Comparison of ENCODE assay signal across 13 cellular contexts in the genomic region with DNA sequence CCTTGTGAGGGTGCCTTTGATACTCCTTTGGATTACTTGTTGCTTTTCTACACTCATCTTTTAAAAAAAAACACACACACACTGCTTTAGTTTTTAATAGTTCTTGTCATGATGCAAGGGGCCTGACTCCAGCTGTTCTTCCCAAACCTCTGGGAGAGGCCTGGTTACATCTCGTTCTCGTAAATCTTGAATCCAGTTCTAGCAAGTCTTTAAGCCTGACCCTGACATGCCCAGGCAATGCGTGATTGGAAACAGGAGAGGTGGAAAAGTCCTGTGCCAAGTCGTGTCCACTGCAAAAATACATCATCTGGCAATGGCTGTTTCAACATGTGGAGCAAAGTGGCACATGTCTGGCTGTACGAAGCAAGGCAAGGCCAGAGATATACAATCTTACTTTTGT.
DNase-seq lines count a peak whose midpoint lies in the region; ATAC-seq and TF ChIP-seq lines count a peak whose summit lies in the region.
"Had no signal": no experiment of that assay in that cellular context is flagged by ENCODE, and none has a peak within 500 bp of the region (broad histone marks: within the 10 kb centered on the region; RNA-seq: fewer than 3 reads in every experiment).

No MANE protein-coding gene starts in this region.

- H3K4me3 ChIP-seq in AG04450 (ENCODE audit: low read depth, low read length) = no peak overlapping the region

- no peak overlapping the region for H3K4me3 Mint-ChIP-seq in glutamatergic neuron (ENCODE audit: unreplicated experiment)
- no peak overlapping the region for H3K4me3 Mint-ChIP-seq in progenitor cell of endocrine pancreas (ENCODE audit: low read depth)
- H3K4me3 Mint-ChIP-seq in WTC11 = no peak overlapping the region

- H3K27ac ChIP-seq in AG04450 (ENCODE audit: low read depth, low read length) = peak overlapping the region; percentile 93

- TF ChIP-seq CTCF in AG04450 (IDR thresholded peaks at IDR 0.05; ENCODE audit: low read depth, low read length) = no peak
- no peak for TF ChIP-seq CTCF in glutamatergic neuron (IDR thresholded peaks at IDR 0.05; ENCODE audit: partially characterized antibody, unreplicated experiment)
- TF ChIP-seq CTCF in progenitor cell of endocrine pancreas (IDR thresholded peaks at IDR 0.05; ENCODE audit: unreplicated experiment) = no peak
- TF ChIP-seq CTCF in WTC11 (IDR thresholded peaks at IDR 0.05) = no peak

- POLR2A ChIA-PET in AG04450 (lab: Yijun Ruan, JAX) = interaction anchor here (0.7 to 2.0 kb wide), 6 partner anchors 15 to 99 kb away, joined by 3 to 9 read pairs (median 4); no protein-coding TSS in a partner anchor
- POLR2A ChIA-PET in WTC11 (lab: Charles Lee) = no interaction called here

- peak; percentile 51 for DNase-seq in AG04450 (ENCODE audit: low read depth, low spot score)
- peak; percentile 69 for DNase-seq in amniotic epithelial cell (ENCODE audit: low read depth)
- DNase-seq in glutamatergic neuron = no peak
- no peak for DNase-seq in progenitor cell of endocrine pancreas (ENCODE audit: low spot score, unreplicated experiment)
- DNase-seq in retina = no peak
- DNase-seq in NCI-H1930 (lab: John Stamatoyannopoulos, UW) = no peak
- no peak for DNase-seq in WTC11 (ENCODE audit: low spot score)
- DNase-seq in midbrain (lab: John Stamatoyannopoulos, UW) = no peak
- DNase-seq: activated T-cell treated with anti-CD3 and anti-CD28 coated beads, Interleukin-2, amount 50 U/mL, for 1 hour; foreskin melanocyte; NCI-H226; SHP77 treated with DMSO at 0.1 percent for 48 hours; small intestine had no signal

- H3K27me3 ChIP-seq in AG04450 (ENCODE audit: control insufficient read depth, insufficient read depth, low read length) = no peaks in the 10 kb centered on the region

- H3K36me3 Mint-ChIP-seq in glutamatergic neuron (ENCODE audit: unreplicated experiment) = no peaks in the 10 kb centered on the region
- no peaks in the 10 kb centered on the region for H3K36me3 Mint-ChIP-seq in progenitor cell of endocrine pancreas (ENCODE audit: insufficient read depth)
- H3K36me3 Mint-ChIP-seq in WTC11 = 0 out of 2 replicates have a peak, but pooled peaks cover under 1% of the 10 kb centered on the region

- H3K9me3 Mint-ChIP-seq in glutamatergic neuron (ENCODE audit: unreplicated experiment) (peaks cover 6% of the 10 kb centered on the region), progenitor cell of endocrine pancreas (ENCODE audit: low read depth) (peaks cover under 1% of the 10 kb centered on the region), WTC11 (peaks cover 5% of the 10 kb centered on the region)

- peaks cover 10% of the 10 kb centered on the region for H3K4me1 Mint-ChIP-seq in glutamatergic neuron (ENCODE audit: low read depth, unreplicated experiment)
- peaks cover 5% of the 10 kb centered on the region for H3K4me1 Mint-ChIP-seq in progenitor cell of endocrine pancreas (ENCODE audit: low read depth)
- H3K4me1 Mint-ChIP-seq in WTC11 = no peaks in the 10 kb centered on the region

- peaks cover 4% of the 10 kb centered on the region for H3K27me3 Mint-ChIP-seq in glutamatergic neuron (ENCODE audit: unreplicated experiment)
- H3K27me3 Mint-ChIP-seq in progenitor cell of endocrine pancreas = no peaks in the 10 kb centered on the region
- H3K27me3 Mint-ChIP-seq in WTC11 (ENCODE audit: low read depth) = no peaks in the 10 kb centered on the region

- no peak for ATAC-seq in WTC11

- CTCF ChIA-PET in AG04450 (lab: Charles Lee) (interaction anchor here (0.9 to 1.9 kb wide), 2 partner anchors 28 to 214 kb away, joined by 3 to 7 read pairs; no protein-coding TSS in a partner anchor), WTC11 (lab: Charles Lee) (no interaction called here)

- H3K27ac Mint-ChIP-seq in glutamatergic neuron (ENCODE audit: unreplicated experiment) (peak overlapping the region; percentile 23), progenitor cell of endocrine pancreas (peak overlapping the region; percentile 30), WTC11 (no peak overlapping the region)

- no peaks in the 10 kb centered on the region for H3K9me3 ChIP-seq in AG04450 (ENCODE audit: control insufficient read depth, insufficient read depth, low read length)

TF ChIP-seq in WTC11, 78 proteins besides CTCF, POLR2A, EP300 and RAD21 (continues in another document):
- TF ChIP-seq ATF3 (CRISPR knock-in tag; conservative IDR thresholded peaks at IDR 0.05) = no peak
- TF ChIP-seq, protein P1, sequence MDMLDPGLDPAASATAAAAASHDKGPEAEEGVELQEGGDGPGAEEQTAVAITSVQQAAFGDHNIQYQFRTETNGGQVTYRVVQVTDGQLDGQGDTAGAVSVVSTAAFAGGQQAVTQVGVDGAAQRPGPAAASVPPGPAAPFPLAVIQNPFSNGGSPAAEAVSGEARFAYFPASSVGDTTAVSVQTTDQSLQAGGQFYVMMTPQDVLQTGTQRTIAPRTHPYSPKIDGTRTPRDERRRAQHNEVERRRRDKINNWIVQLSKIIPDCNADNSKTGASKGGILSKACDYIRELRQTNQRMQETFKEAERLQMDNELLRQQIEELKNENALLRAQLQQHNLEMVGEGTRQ (CRISPR knock-in tag; IDR thresholded peaks at IDR 0.05) = no peak
- no peak for TF ChIP-seq ZNF263 (CRISPR knock-in tag; IDR thresholded peaks at IDR 0.05; ENCODE audit: low read depth)
- no peak for TF ChIP-seq TCF7 (CRISPR knock-in tag; IDR thresholded peaks at IDR 0.05; ENCODE audit: low read depth)
- TF ChIP-seq, protein P2, sequence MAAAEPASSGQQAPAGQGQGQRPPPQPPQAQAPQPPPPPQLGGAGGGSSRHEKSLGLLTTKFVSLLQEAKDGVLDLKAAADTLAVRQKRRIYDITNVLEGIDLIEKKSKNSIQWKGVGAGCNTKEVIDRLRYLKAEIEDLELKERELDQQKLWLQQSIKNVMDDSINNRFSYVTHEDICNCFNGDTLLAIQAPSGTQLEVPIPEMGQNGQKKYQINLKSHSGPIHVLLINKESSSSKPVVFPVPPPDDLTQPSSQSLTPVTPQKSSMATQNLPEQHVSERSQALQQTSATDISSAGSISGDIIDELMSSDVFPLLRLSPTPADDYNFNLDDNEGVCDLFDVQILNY (CRISPR knock-in tag; IDR thresholded peaks at IDR 0.05) = no peak
- TF ChIP-seq NR2C2 (CRISPR knock-in tag; IDR thresholded peaks at IDR 0.05) = no peak
- TF ChIP-seq CBFB (CRISPR knock-in tag; IDR thresholded peaks at IDR 0.05; ENCODE audit: low read depth) = no peak
- no peak for TF ChIP-seq ATF2 (CRISPR knock-in tag; IDR thresholded peaks at IDR 0.05; ENCODE audit: borderline replicate concordance, low read depth)
- no peak for TF ChIP-seq HMGXB4 (CRISPR knock-in tag; IDR thresholded peaks at IDR 0.05)
- TF ChIP-seq ZNF671 (CRISPR knock-in tag; IDR thresholded peaks at IDR 0.05) = no peak
- TF ChIP-seq, protein P3, sequence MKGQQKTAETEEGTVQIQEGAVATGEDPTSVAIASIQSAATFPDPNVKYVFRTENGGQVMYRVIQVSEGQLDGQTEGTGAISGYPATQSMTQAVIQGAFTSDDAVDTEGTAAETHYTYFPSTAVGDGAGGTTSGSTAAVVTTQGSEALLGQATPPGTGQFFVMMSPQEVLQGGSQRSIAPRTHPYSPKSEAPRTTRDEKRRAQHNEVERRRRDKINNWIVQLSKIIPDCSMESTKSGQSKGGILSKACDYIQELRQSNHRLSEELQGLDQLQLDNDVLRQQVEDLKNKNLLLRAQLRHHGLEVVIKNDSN (CRISPR knock-in tag; IDR thresholded peaks at IDR 0.05) = no peak
- no peak for TF ChIP-seq ESRRA (CRISPR knock-in tag; IDR thresholded peaks at IDR 0.05; ENCODE audit: borderline replicate concordance)
- TF ChIP-seq, protein P4, sequence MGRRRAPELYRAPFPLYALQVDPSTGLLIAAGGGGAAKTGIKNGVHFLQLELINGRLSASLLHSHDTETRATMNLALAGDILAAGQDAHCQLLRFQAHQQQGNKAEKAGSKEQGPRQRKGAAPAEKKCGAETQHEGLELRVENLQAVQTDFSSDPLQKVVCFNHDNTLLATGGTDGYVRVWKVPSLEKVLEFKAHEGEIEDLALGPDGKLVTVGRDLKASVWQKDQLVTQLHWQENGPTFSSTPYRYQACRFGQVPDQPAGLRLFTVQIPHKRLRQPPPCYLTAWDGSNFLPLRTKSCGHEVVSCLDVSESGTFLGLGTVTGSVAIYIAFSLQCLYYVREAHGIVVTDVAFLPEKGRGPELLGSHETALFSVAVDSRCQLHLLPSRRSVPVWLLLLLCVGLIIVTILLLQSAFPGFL (CRISPR knock-in tag; IDR thresholded peaks at IDR 0.05; ENCODE audit: borderline replicate concordance) = no peak
- TF ChIP-seq GRHL2 (CRISPR knock-in tag; IDR thresholded peaks at IDR 0.05; ENCODE audit: insufficient replicate concordance, severe bottlenecking) = no peak

Comparison
In these comparisons a context has a peak if more than half of its experiments do, and no peak if none do; other contexts are left out.
1. DNase-seq: peak in AG04450 (single experiment) and amniotic epithelial cell (single experiment); none in glutamatergic neuron (single experiment), progenitor cell of endocrine pancreas (single experiment), retina (single experiment), NCI-H1930 (0 of 2), WTC11 (single experiment) and midbrain (single experiment).